9 cellular contexts compared by ENCODE assay signal in genomic region chr7:108592633-108593277, GRCh38. TPM values are rescaled to one million over a fixed set of nuclear protein-coding genes. Genes with fewer than 3 reads are reported as not detected.
DNase-seq lines count a peak whose midpoint lies in the region; ATAC-seq and TF ChIP-seq lines count a peak whose summit lies in the region.
"Had no signal": no experiment of that assay in that cellular context is flagged by ENCODE, and none has a peak within 500 bp of the region (broad histone marks: within the 10 kb centered on the region; RNA-seq: fewer than 3 reads in every experiment).

No MANE protein-coding gene starts in this region.

- H3K4me3 Mint-ChIP-seq in T-cell: no peak overlapping the region
- no peak overlapping the region for H3K4me3 Mint-ChIP-seq in mesothelial cell of epicardium

- no peaks in the 10 kb centered on the region for H3K4me1 ChIP-seq in HAP-1
- no peaks in the 10 kb centered on the region for H3K4me1 ChIP-seq in upper lobe of right lung

- intact Hi-C loops in upper lobe of right lung (cut with DNase I): no loop called here

- H3K9me3 Mint-ChIP-seq in T-cell: no peaks in the 10 kb centered on the region
- no peaks in the 10 kb centered on the region for H3K9me3 Mint-ChIP-seq in mesothelial cell of epicardium

- CTCF ChIA-PET in T-cell (lab: Charles Lee): no interaction called here

- POLR2A ChIA-PET in T-cell (lab: Charles Lee): interaction anchor here (0.9 to 1.1 kb wide), 2 partner anchors 11 to 23 kb away, joined by 4 read pairs; partner anchors contain the start of genes DNAJB9 (in 1 of the 2) and THAP5 (in 1 of the 2)

- in situ Hi-C loops in HAP-1 (cut with MboI; ENCODE audit: low sequenced_read_pairs): no loop called here

- DNase-seq in HAP-1 (ENCODE audit: low spot score in 2 of 2): peak; percentile 47 to 70
- DNase-seq in NCI-H69 (lab: John Stamatoyannopoulos, UW): peak; percentile 82
- peak; percentile 3 to 35 for DNase-seq in erythroblast (lab: John Stamatoyannopoulos, UW)
- no peak for DNase-seq in T-cell
- no peak for DNase-seq in upper lobe of right lung
- DNase-seq in mesothelial cell of epicardium (ENCODE audit: low spot score in 2 of 2, unreplicated experiment in 2 of 2): no peak
- no peak for DNase-seq in stimulated activated CD8-positive, alpha-beta memory T cell treated with anti-CD3 and anti-CD28 coated beads, Interleukin-4, amount 100 ng/mL, for 48 hours
- DNase-seq: DND-41 had no signal

- H3K4me3 ChIP-seq in HAP-1 (no peak overlapping the region), upper lobe of right lung (no peak overlapping the region)

- H3K27ac Mint-ChIP-seq in T-cell (no peak overlapping the region), mesothelial cell of epicardium (no peak overlapping the region)

- H3K27ac ChIP-seq in 22Rv1: no peak overlapping the region
- no peak overlapping the region for H3K27ac ChIP-seq in upper lobe of right lung

- peak; percentile 43 for TF ChIP-seq CTCF in 22Rv1 (IDR thresholded peaks at IDR 0.05)
- no peak for TF ChIP-seq CTCF in upper lobe of right lung (IDR thresholded peaks at IDR 0.05)
- no peak for TF ChIP-seq CTCF in mesothelial cell of epicardium (IDR thresholded peaks at IDR 0.05; ENCODE audit: unreplicated experiment)

- H3K4me1 Mint-ChIP-seq in T-cell: no peaks in the 10 kb centered on the region
- peaks cover 19% of the 10 kb centered on the region for H3K4me1 Mint-ChIP-seq in mesothelial cell of epicardium

- H3K36me3 ChIP-seq in HAP-1 (replicated peaks): no peaks in the 10 kb centered on the region
- no peaks in the 10 kb centered on the region for H3K36me3 ChIP-seq in upper lobe of right lung

- no peaks in the 10 kb centered on the region for H3K36me3 Mint-ChIP-seq in T-cell
- no peaks in the 10 kb centered on the region for H3K36me3 Mint-ChIP-seq in mesothelial cell of epicardium

- H3K27me3 Mint-ChIP-seq in T-cell: peaks cover 0 to 6% of the 10 kb centered on the region in 2 donors
- H3K27me3 Mint-ChIP-seq in mesothelial cell of epicardium (ENCODE audit: low read depth): no peaks in the 10 kb centered on the region

- H3K27me3 ChIP-seq in HAP-1 (ENCODE audit: low read depth) (no peaks in the 10 kb centered on the region), upper lobe of right lung (no peaks in the 10 kb centered on the region)

- ATAC-seq in T-cell (replicated peaks in 1 of 4) (no peak), upper lobe of right lung (no peak)

- H3K9me3 ChIP-seq in HAP-1 (no peaks in the 10 kb centered on the region; the same call in 1 of the 2 replicates), upper lobe of right lung (no peaks in the 10 kb centered on the region)

- TF ChIP-seq POLR2A in erythroblast (IDR thresholded peaks at IDR 0.05; ENCODE audit: low read length): no peak

RNA-seq across cellular contexts. Expression of gene DNAJB9, which starts 23.1 kb away (rescaled TPM):
- 10 to 100 TPM; 20.5 to 60.8 (median 27.9) TPM for total RNA-seq in T-cell
- 36.5 TPM for total RNA-seq in upper lobe of right lung
- 14.1 to 14.6 TPM (median 14.5 TPM) in 3 replicates for total RNA-seq in mesothelial cell of epicardium

RNA-seq across cellular contexts. Expression of gene THAP5, which starts 23.2 kb away (rescaled TPM):
- total RNA-seq in T-cell: 10 to 100 TPM; 20.8 to 38.7 (median 36.1) TPM
- total RNA-seq in upper lobe of right lung: 26.3 TPM
- total RNA-seq in mesothelial cell of epicardium: 23.2 to 28.4 TPM (median 25.9 TPM) in 3 replicates

Comparison
In these comparisons a context has a peak if more than half of its experiments do, and no peak if none do; other contexts are left out.
1. DNase-seq: peak in HAP-1 (2 of 2), NCI-H69 (single experiment) and erythroblast (2 of 2); none in T-cell (0 of 34), upper lobe of right lung (single experiment), mesothelial cell of epicardium (0 of 2) and stimulated activated CD8-positive, alpha-beta memory T cell treated with anti-CD3 and anti-CD28 coated beads, Interleukin-4, amount 100 ng/mL, for 48 hours (single experiment).